ENCODE assay signal across 26 cellular contexts in genomic region chr6:90709597-90709996, GRCh38.
DNase-seq lines count a peak whose midpoint lies in the region; ATAC-seq, FAIRE-seq and TF ChIP-seq lines count a peak whose summit lies in the region.
"Had no signal": no experiment of that assay in that cellular context is flagged by ENCODE, and none has a peak within 500 bp of the region (broad histone marks: within the 10 kb centered on the region; RNA-seq: fewer than 3 reads in every experiment).

No MANE protein-coding gene starts in this region.

- no peak for ATAC-seq in HG03108 (IDR thresholded peaks at IDR 0.05; ENCODE audit: unreplicated experiment)
- ATAC-seq in HG02759 (IDR thresholded peaks at IDR 0.05; ENCODE audit: unreplicated experiment) = no peak
- ATAC-seq: A549 had no signal

- H2AFZ ChIP-seq in astrocyte (ENCODE audit: low read depth, low read length) = no peak overlapping the region
- H2AFZ ChIP-seq in trophoblast cell (ENCODE audit: insufficient read depth, low read length, poor library complexity) = no peak overlapping the region

- H3K4me1 ChIP-seq in astrocyte (ENCODE audit: insufficient read depth, low read length) (no peaks in the 10 kb centered on the region), trophoblast cell (ENCODE audit: control insufficient read depth in 1 of 2, insufficient read depth in 2 of 2, low read length in 2 of 2) (no peaks in the 10 kb centered on the region), uterus (peaks cover 0 to 3% of the 10 kb centered on the region in 2 donors)
- no peaks in the 10 kb centered on the region for H3K4me1 ChIP-seq in CD4-positive, alpha-beta memory T cell (ENCODE audit: insufficient read depth, low read length)
- H3K4me1 ChIP-seq: A549; BE2C; BLaER1 treated with 17β-estradiol and CSF1 and Interleukin-3, amounts not matched to agents 10 nM and 100 nM; HAP-1 had no signal

- no peak overlapping the region for H3K27ac ChIP-seq in astrocyte (ENCODE audit: low read depth, low read length)
- H3K27ac ChIP-seq in trophoblast cell (ENCODE audit: low read depth, low read length) = no peak overlapping the region
- no peak overlapping the region for H3K27ac ChIP-seq in CD4-positive, alpha-beta memory T cell (ENCODE audit: low read depth, low read length)
- H3K27ac ChIP-seq in uterus = peak overlapping the region in 1 of 2 donors; percentile 24
- H3K27ac ChIP-seq: A549; BLaER1 treated with 17β-estradiol and CSF1 and Interleukin-3, amounts not matched to agents 10 nM and 100 nM had no signal

- no peak overlapping the region for H2BK12ac ChIP-seq in trophoblast cell (ENCODE audit: low read length)

- H3K4me1 Mint-ChIP-seq in astrocyte (ENCODE audit: low read depth, unreplicated experiment) = peaks cover 3% of the 10 kb centered on the region
- H3K4me1 Mint-ChIP-seq in nephron = peaks cover 63% of the 10 kb centered on the region
- no peaks in the 10 kb centered on the region for H3K4me1 Mint-ChIP-seq in CD4-positive, alpha-beta memory T cell
- H3K4me1 Mint-ChIP-seq: CD14-positive monocyte had no signal

- H3K9me3 ChIP-seq in astrocyte (ENCODE audit: insufficient read depth, low read depth, low read length) = no peaks in the 10 kb centered on the region
- no peaks in the 10 kb centered on the region for H3K9me3 ChIP-seq in trophoblast cell (ENCODE audit: insufficient read depth, low read depth, low read length)
- no peaks in the 10 kb centered on the region for H3K9me3 ChIP-seq in CD4-positive, alpha-beta memory T cell (ENCODE audit: control insufficient read depth in 1 of 2, low read length in 2 of 2)
- H3K9me3 ChIP-seq in uterus = no peaks in the 10 kb centered on the region
- H3K9me3 ChIP-seq: A549; BE2C; BLaER1 treated with 17β-estradiol and CSF1 and Interleukin-3, amounts not matched to agents 10 nM and 100 nM; HAP-1 had no signal

- no peak overlapping the region for H3K14ac ChIP-seq in trophoblast cell (ENCODE audit: low read length)

- intact Hi-C loops in CD4-positive, alpha-beta memory T cell (cut with micrococcal nuclease) = no loop called here
- intact Hi-C loops in uterus (cut with DNase I; ENCODE audit: low total_unique reads) = no loop called here

- no peak overlapping the region for H4K8ac ChIP-seq in trophoblast cell (ENCODE audit: low read depth, low read length)

- H3K4me2 ChIP-seq in astrocyte (ENCODE audit: low read length) = no peak overlapping the region
- H3K4me2 ChIP-seq in trophoblast cell (ENCODE audit: low read length) = no peak overlapping the region
- H3K4me2 ChIP-seq: A549; BLaER1 treated with 17β-estradiol and CSF1 and Interleukin-3, amounts not matched to agents 10 nM and 100 nM had no signal

- FAIRE-seq in astrocyte (lab: Jason Lieb, UNC) = no peak
- FAIRE-seq: A549, GM12892, H54 had no signal

- H4K20me1 ChIP-seq in astrocyte (ENCODE audit: insufficient read depth, low read length) = no peaks in the 10 kb centered on the region
- H4K20me1 ChIP-seq: BLaER1 treated with 17β-estradiol and CSF1 and Interleukin-3, amounts not matched to agents 10 nM and 100 nM had no signal

- H3K36me3 ChIP-seq in astrocyte (ENCODE audit: insufficient read depth, low read length) (no peaks in the 10 kb centered on the region), trophoblast cell (ENCODE audit: control insufficient read depth in 1 of 2, insufficient read depth in 2 of 2, low read length in 2 of 2) (no peaks in the 10 kb centered on the region), uterus (no peaks in the 10 kb centered on the region)
- no peaks in the 10 kb centered on the region for H3K36me3 ChIP-seq in CD4-positive, alpha-beta memory T cell (ENCODE audit: insufficient read depth, low read length)
- H3K36me3 ChIP-seq: BE2C; BLaER1 treated with 17β-estradiol and CSF1 and Interleukin-3, amounts not matched to agents 10 nM and 100 nM; HAP-1 had no signal

- H3K4me3 Mint-ChIP-seq in astrocyte (ENCODE audit: unreplicated experiment) = no peak overlapping the region
- H3K4me3 Mint-ChIP-seq in nephron = peak overlapping the region in 1 of 3 experiments; percentile 11
- H3K4me3 Mint-ChIP-seq in CD4-positive, alpha-beta memory T cell = no peak overlapping the region
- H3K4me3 Mint-ChIP-seq: CD14-positive monocyte; CD4-positive, alpha-beta T cell; HFFc6 had no signal

- H3K18ac ChIP-seq in trophoblast cell (ENCODE audit: low read length) = no peak overlapping the region

- no peaks in the 10 kb centered on the region for H3K79me2 ChIP-seq in astrocyte (ENCODE audit: insufficient read depth, low read length)
- H3K79me2 ChIP-seq in trophoblast cell (ENCODE audit: control insufficient read depth, insufficient read depth, low read length, poor library complexity) = no peaks in the 10 kb centered on the region

- no peak overlapping the region for H3K4me3 ChIP-seq in astrocyte (ENCODE audit: insufficient read depth, low read depth, low read length)
- H3K4me3 ChIP-seq in trophoblast cell (ENCODE audit: low read depth, low read length) = no peak overlapping the region
- no peak overlapping the region for H3K4me3 ChIP-seq in CD4-positive, alpha-beta memory T cell (ENCODE audit: low read length in 2 of 2)
- H3K4me3 ChIP-seq in uterus = no peak overlapping the region
- H3K4me3 ChIP-seq: A549; BLaER1 treated with 17β-estradiol and CSF1 and Interleukin-3, amounts not matched to agents 10 nM and 100 nM; HAP-1 had no signal

- H3K9me3 Mint-ChIP-seq in astrocyte (ENCODE audit: unreplicated experiment) (no peaks in the 10 kb centered on the region), nephron (no peaks in the 10 kb centered on the region)
- peaks cover 0 to 2% (median 0%) of the 10 kb centered on the region in 8 donors for H3K9me3 Mint-ChIP-seq in CD4-positive, alpha-beta memory T cell
- H3K9me3 Mint-ChIP-seq: CD4-positive, alpha-beta T cell had no signal

- H3K36me3 Mint-ChIP-seq in astrocyte (ENCODE audit: low read depth, unreplicated experiment) (no peaks in the 10 kb centered on the region), nephron (ENCODE audit: low read depth) (no peaks in the 10 kb centered on the region)
- no peaks in the 10 kb centered on the region for H3K36me3 Mint-ChIP-seq in CD4-positive, alpha-beta memory T cell
- H3K36me3 Mint-ChIP-seq: CD14-positive monocyte had no signal

- no peak overlapping the region for H3K23ac ChIP-seq in trophoblast cell (ENCODE audit: low read length)

- no peaks in the 10 kb centered on the region for H3K27me3 ChIP-seq in astrocyte (ENCODE audit: insufficient read depth, low read length)
- H3K27me3 ChIP-seq in trophoblast cell (ENCODE audit: insufficient read depth, low read length) = no peaks in the 10 kb centered on the region
- no peaks in the 10 kb centered on the region for H3K27me3 ChIP-seq in CD4-positive, alpha-beta memory T cell (ENCODE audit: insufficient read depth, low read length)
- no peaks in the 10 kb centered on the region for H3K27me3 ChIP-seq in uterus
- H3K27me3 ChIP-seq: BE2C; BLaER1 treated with 17β-estradiol and CSF1 and Interleukin-3, amounts not matched to agents 10 nM and 100 nM had no signal

- H3K27ac Mint-ChIP-seq in astrocyte (ENCODE audit: unreplicated experiment) (no peak overlapping the region), nephron (peak overlapping the region; percentile 80 to 91 (median 86))
- no peak overlapping the region for H3K27ac Mint-ChIP-seq in CD4-positive, alpha-beta memory T cell
- H3K27ac Mint-ChIP-seq: CD14-positive monocyte; CD4-positive, alpha-beta T cell; HFFc6 had no signal

- H2BK120ac ChIP-seq in trophoblast cell (ENCODE audit: insufficient read depth, low read length, poor library complexity) = no peak overlapping the region

- no peaks in the 10 kb centered on the region for H3K79me1 ChIP-seq in trophoblast cell (ENCODE audit: low read length)

- H3K9ac ChIP-seq in astrocyte (ENCODE audit: low read length) = no peak overlapping the region
- H3K9ac ChIP-seq in trophoblast cell (ENCODE audit: low read length) = peak overlapping the region; percentile 27
- H3K9ac ChIP-seq: BLaER1 treated with 17β-estradiol and CSF1 and Interleukin-3, amounts not matched to agents 10 nM and 100 nM had no signal

- peak; percentile 52 for DNase-seq in NCI-H226
- peak; percentile 1 for DNase-seq in astrocyte (ENCODE audit: low read depth)
- no peak for DNase-seq in trophoblast cell
- no peak for DNase-seq in CD4-positive, alpha-beta memory T cell
- DNase-seq in uterus = no peak
- DNase-seq: 8988T; ACHN; AML-193; BE2C; Calu3; CD4-positive, alpha-beta T cell; COR-L47; DMS53; DMS79 treated with DMSO at 0.1 percent for 48 hours; GF-D8; GOT3; HFFc6 had no signal

- H4K12ac ChIP-seq in trophoblast cell (ENCODE audit: low read depth, low read length) = no peak overlapping the region

- CTCF ChIA-PET in CD4-positive, alpha-beta memory T cell (lab: Charles Lee; ENCODE audit: partially characterized antibody) = no interaction called here

- no peak overlapping the region for H4K91ac ChIP-seq in trophoblast cell (ENCODE audit: low read depth, low read length)

- H2BK5ac ChIP-seq in trophoblast cell (ENCODE audit: low read depth, low read length, poor library complexity) = no peak overlapping the region

- TF ChIP-seq POLR2A in uterus (IDR thresholded peaks at IDR 0.05) = no peak

- H2AK5ac ChIP-seq in trophoblast cell (ENCODE audit: low read length) = no peak overlapping the region

- H3K27me3 Mint-ChIP-seq in astrocyte (ENCODE audit: low read depth, unreplicated experiment) (no peaks in the 10 kb centered on the region), nephron (ENCODE audit: low read depth) (no peaks in the 10 kb centered on the region)
- peaks cover 5 to 14% of the 10 kb centered on the region in 2 donors for H3K27me3 Mint-ChIP-seq in CD4-positive, alpha-beta memory T cell

- POLR2A ChIA-PET in CD4-positive, alpha-beta memory T cell (lab: Charles Lee; ENCODE audit: partially characterized antibody) = no interaction called here

- WGBS in trophoblast cell (ENCODE audit: extremely low coverage, insufficient coverage, insufficient read length) = no CpG with 5 or more reads among the region's 2 CpGs

- no peak for TF ChIP-seq CTCF in astrocyte (IDR thresholded peaks at IDR 0.05; ENCODE audit: insufficient read depth, low read depth, low read length)
- no peak for TF ChIP-seq CTCF in nephron (IDR thresholded peaks at IDR 0.05; ENCODE audit: unreplicated experiment in 3 of 3)
- no peak for TF ChIP-seq CTCF in uterus (IDR thresholded peaks at IDR 0.05)

- no peak overlapping the region for H3K4ac ChIP-seq in trophoblast cell (ENCODE audit: low read depth, low read length)

Comparison
In these comparisons a context has a peak if more than half of its experiments do, and no peak if none do; other contexts are left out.
1. DNase-seq: peak in NCI-H226 (single experiment) and astrocyte (single experiment); none in trophoblast cell (0 of 2), CD4-positive, alpha-beta memory T cell (0 of 5) and uterus (0 of 2).
2. H3K27ac Mint-ChIP-seq: peak in nephron (3 of 3); none in astrocyte (single experiment) and CD4-positive, alpha-beta memory T cell (0 of 7).